Comparison of ENCODE assay signal across 1 cellular context in genomic region chr1:170663441-170664282, GRCh38.
TF ChIP-seq lines count a peak whose summit lies in the region.

TSS of gene PRRX1 (plus strand) at chr1:170664131. CDS start at chr1:170664219, 88 bp downstream.

TF ChIP-seq in GM12878, 131 proteins besides CTCF, POLR2A, EP300 and RAD21 (continued from another document):
- TF ChIP-seq, protein P1, sequence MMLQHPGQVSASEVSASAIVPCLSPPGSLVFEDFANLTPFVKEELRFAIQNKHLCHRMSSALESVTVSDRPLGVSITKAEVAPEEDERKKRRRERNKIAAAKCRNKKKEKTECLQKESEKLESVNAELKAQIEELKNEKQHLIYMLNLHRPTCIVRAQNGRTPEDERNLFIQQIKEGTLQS (IDR thresholded peaks at IDR 0.05; ENCODE audit: borderline replicate concordance, extremely low read depth, low read depth, low read length): no peak
